In genomic region chr1:152188673-152189591, GRCh38 we compare ENCODE assay signal across 8 cellular contexts. TPM values are rescaled to one million over a fixed set of nuclear protein-coding genes. Genes with fewer than 3 reads are reported as not detected.
DNase-seq lines count a peak whose midpoint lies in the region; ATAC-seq, FAIRE-seq and TF ChIP-seq lines count a peak whose summit lies in the region.

No MANE protein-coding gene starts in this region.

- peaks cover 12 to 34% (median 23%) of the 10 kb centered on the region in 3 donors for H3K27me3 Mint-ChIP-seq in CD14-positive monocyte (ENCODE audit: low read depth in 3 of 3)
- H3K27me3 Mint-ChIP-seq in activated T-helper 1 cell treated with anti-CD3 and anti-CD28 coated beads, Interleukin-12 subunit alpha, Interleukin-12 subunit beta, Interleukin-2, Interleukin-4 antibody, amounts not matched to agents 30 ng/mL and 10 ng/mL and 1 ng/mL, durations not matched to agents 14 hours and 24 hours and 36 hours (ENCODE audit: insufficient read depth), result peaks cover 30% of the 10 kb centered on the region
- peaks cover 22% of the 10 kb centered on the region for H3K27me3 Mint-ChIP-seq in osteocyte (ENCODE audit: unreplicated experiment)

- H3K9me3 Mint-ChIP-seq in CD14-positive monocyte (peaks cover 0 to 3% (median 0%) of the 10 kb centered on the region in 7 donors), osteocyte (ENCODE audit: unreplicated experiment) (no peaks in the 10 kb centered on the region)
- no peaks in the 10 kb centered on the region for H3K9me3 Mint-ChIP-seq in activated T-helper 1 cell treated with anti-CD3 and anti-CD28 coated beads, Interleukin-12 subunit alpha, Interleukin-12 subunit beta, Interleukin-2, Interleukin-4 antibody, amounts not matched to agents 30 ng/mL and 10 ng/mL and 1 ng/mL, durations not matched to agents 14 hours and 24 hours and 36 hours

- DNase-seq in CD14-positive monocyte (ENCODE audit: low spot score) (peak; percentile 65), RCC 7860 (ENCODE audit: low spot score) (peak; percentile 35), fibroblast of the conjunctiva (ENCODE audit: low read depth) (peak; percentile 72), osteocyte (ENCODE audit: extremely low spot score, unreplicated experiment) (no peak), substantia nigra (lab: John Stamatoyannopoulos, UW) (peak in 38 of 49 donors; percentile 7 to 71 (median 32)), OCI-M2 (lab: John Stamatoyannopoulos, UW; ENCODE audit: unreplicated experiment) (no peak)
- DNase-seq in activated T-helper 1 cell treated with anti-CD3 and anti-CD28 coated beads, Interleukin-12 subunit alpha, Interleukin-12 subunit beta, Interleukin-2, Interleukin-4 antibody, amounts not matched to agents 30 ng/mL and 10 ng/mL and 1 ng/mL, durations not matched to agents 14 hours and 24 hours and 36 hours (ENCODE audit: low spot score), result peak; percentile 54

- peak; percentile 97 for TF ChIP-seq CTCF in CD14-positive monocyte (IDR thresholded peaks at IDR 0.05)
- peak; percentile 48 for TF ChIP-seq CTCF in osteocyte (IDR thresholded peaks at IDR 0.05)

- H3K4me3 Mint-ChIP-seq in CD14-positive monocyte, result peak overlapping the region; percentile 78 to 87
- peak overlapping the region; percentile 68 for H3K4me3 Mint-ChIP-seq in activated T-helper 1 cell treated with anti-CD3 and anti-CD28 coated beads, Interleukin-12 subunit alpha, Interleukin-12 subunit beta, Interleukin-2, Interleukin-4 antibody, amounts not matched to agents 30 ng/mL and 10 ng/mL and 1 ng/mL, durations not matched to agents 14 hours and 24 hours and 36 hours
- no peak overlapping the region for H3K4me3 Mint-ChIP-seq in osteocyte (ENCODE audit: unreplicated experiment)

- H3K36me3 Mint-ChIP-seq in CD14-positive monocyte (no peaks in the 10 kb centered on the region), osteocyte (ENCODE audit: unreplicated experiment) (no peaks in the 10 kb centered on the region)
- H3K36me3 Mint-ChIP-seq in activated T-helper 1 cell treated with anti-CD3 and anti-CD28 coated beads, Interleukin-12 subunit alpha, Interleukin-12 subunit beta, Interleukin-2, Interleukin-4 antibody, amounts not matched to agents 30 ng/mL and 10 ng/mL and 1 ng/mL, durations not matched to agents 14 hours and 24 hours and 36 hours (ENCODE audit: low read depth), result no peaks in the 10 kb centered on the region

- no peak overlapping the region for H3K27ac Mint-ChIP-seq in CD14-positive monocyte
- no peak overlapping the region for H3K27ac Mint-ChIP-seq in activated T-helper 1 cell treated with anti-CD3 and anti-CD28 coated beads, Interleukin-12 subunit alpha, Interleukin-12 subunit beta, Interleukin-2, Interleukin-4 antibody, amounts not matched to agents 30 ng/mL and 10 ng/mL and 1 ng/mL, durations not matched to agents 14 hours and 24 hours and 36 hours
- no peak overlapping the region for H3K27ac Mint-ChIP-seq in osteocyte (ENCODE audit: unreplicated experiment)

- no peak for FAIRE-seq in RCC 7860 (lab: Jason Lieb, UNC)

- H3K4me1 Mint-ChIP-seq in CD14-positive monocyte (peaks cover 27% of the 10 kb centered on the region), osteocyte (ENCODE audit: unreplicated experiment) (no peaks in the 10 kb centered on the region)
- H3K4me1 Mint-ChIP-seq in activated T-helper 1 cell treated with anti-CD3 and anti-CD28 coated beads, Interleukin-12 subunit alpha, Interleukin-12 subunit beta, Interleukin-2, Interleukin-4 antibody, amounts not matched to agents 30 ng/mL and 10 ng/mL and 1 ng/mL, durations not matched to agents 14 hours and 24 hours and 36 hours (ENCODE audit: low read depth), result peaks cover 6% of the 10 kb centered on the region

- peak overlapping the region; percentile 10 for H3K27ac ChIP-seq in substantia nigra (ENCODE audit: low read depth, low read length, poor library complexity, severe bottlenecking)

- ATAC-seq in HG02588 (IDR thresholded peaks at IDR 0.05; ENCODE audit: unreplicated experiment), result peak; percentile 55

- intact Hi-C loops in CD14-positive monocyte (cut with micrococcal nuclease), result loop anchor here in 1 of 2 donors (2.0 kb wide), 1 partner anchor 270 kb away; no protein-coding TSS in a partner anchor
- intact Hi-C loops in activated T-helper 1 cell treated with anti-CD3 and anti-CD28 coated beads, Interleukin-12 subunit alpha, Interleukin-12 subunit beta, Interleukin-2, Interleukin-4 antibody, amounts not matched to agents 30 ng/mL and 10 ng/mL and 1 ng/mL, durations not matched to agents 14 hours and 24 hours and 36 hours (cut with micrococcal nuclease), result loop anchor here (1.0 to 2.0 kb wide), 4 partner anchors 76 to 269 kb away; no protein-coding TSS in a partner anchor

RNA-seq across cellular contexts. Expression of gene RPTN, which starts 29.9 kb away (rescaled TPM):
- polyA plus RNA-seq in CD14-positive monocyte, result not detected
- total RNA-seq in activated T-helper 1 cell treated with anti-CD3 and anti-CD28 coated beads, Interleukin-12 subunit alpha, Interleukin-12 subunit beta, Interleukin-2, Interleukin-4 antibody, amounts not matched to agents 30 ng/mL and 10 ng/mL and 1 ng/mL, durations not matched to agents 14 hours and 24 hours and 36 hours, result not detected in 2 replicates
- not detected in 2 replicates for total RNA-seq in osteocyte

RNA-seq across cellular contexts. Expression of gene HRNR, which starts 35.1 kb away (rescaled TPM):
- polyA plus RNA-seq in CD14-positive monocyte, result not detected
- not detected in 2 replicates for total RNA-seq in activated T-helper 1 cell treated with anti-CD3 and anti-CD28 coated beads, Interleukin-12 subunit alpha, Interleukin-12 subunit beta, Interleukin-2, Interleukin-4 antibody, amounts not matched to agents 30 ng/mL and 10 ng/mL and 1 ng/mL, durations not matched to agents 14 hours and 24 hours and 36 hours
- total RNA-seq in osteocyte, result not detected in 2 replicates

Comparison
In these comparisons a context has a peak if more than half of its experiments do, and no peak if none do; other contexts are left out.
1. DNase-seq: peak in CD14-positive monocyte (single experiment), RCC 7860 (single experiment), activated T-helper 1 cell treated with anti-CD3 and anti-CD28 coated beads, Interleukin-12 subunit alpha, Interleukin-12 subunit beta, Interleukin-2, Interleukin-4 antibody, amounts not matched to agents 30 ng/mL and 10 ng/mL and 1 ng/mL, durations not matched to agents 14 hours and 24 hours and 36 hours (single experiment), fibroblast of the conjunctiva (single experiment) and substantia nigra (38 of 49); none in osteocyte (single experiment) and OCI-M2 (single experiment).